ENCODE assay signal across 12 cellular contexts in the genomic region with DNA sequence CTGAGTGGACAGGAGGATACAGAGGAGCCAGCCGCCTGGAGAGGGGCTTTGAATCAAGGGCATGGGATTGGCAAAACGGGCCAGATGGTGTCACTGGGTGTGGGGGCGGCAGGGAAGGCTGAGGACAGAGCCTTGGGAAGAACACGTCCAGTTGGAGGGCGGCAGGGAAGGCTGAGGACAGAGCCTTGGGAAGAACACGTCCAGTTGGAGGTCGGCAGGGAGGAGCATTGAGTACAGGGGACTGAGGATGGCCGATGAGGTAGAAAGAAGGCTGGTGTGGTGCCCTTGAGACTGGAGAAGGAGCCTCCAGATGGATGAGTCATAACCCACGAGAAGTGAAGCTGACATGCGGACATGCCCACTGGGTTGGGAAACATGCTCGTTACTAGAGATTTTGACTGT. TPM values are rescaled to one million over a fixed set of nuclear protein-coding genes. Genes with fewer than 3 reads are reported as not detected.
DNase-seq lines count a peak whose midpoint lies in the region; ATAC-seq and TF ChIP-seq lines count a peak whose summit lies in the region.
"Had no signal": no experiment of that assay in that cellular context is flagged by ENCODE, and none has a peak within 500 bp of the region (broad histone marks: within the 10 kb centered on the region; RNA-seq: fewer than 3 reads in every experiment).

No MANE protein-coding gene starts in this region.

- H4K5ac ChIP-seq in H9 (ENCODE audit: insufficient read length, low read depth, low read length) = no peak overlapping the region

- no peak overlapping the region for H4K8ac ChIP-seq in H9 (replicated peaks; ENCODE audit: insufficient read length, low read depth, low read length)

- H2BK15ac ChIP-seq in H9 (ENCODE audit: low read depth, low read length) = no peak overlapping the region

- no peak overlapping the region for H3K56ac ChIP-seq in H9 (ENCODE audit: insufficient read length, low read depth, low read length)

- H3K36me3 Mint-ChIP-seq in CD14-positive monocyte (peaks cover 0 to 4% of the 10 kb centered on the region in 2 donors), H9 (ENCODE audit: insufficient read depth in 1 of 3, low read depth in 3 of 3) (peaks cover 0 to 5% (median 3%) of the 10 kb centered on the region in 3 experiments; a peak in 4 of 7 replicates)
- peaks cover 2% of the 10 kb centered on the region for H3K36me3 Mint-ChIP-seq in activated T-helper 1 cell treated with anti-CD3 and anti-CD28 coated beads, Interleukin-12 subunit alpha, Interleukin-12 subunit beta, Interleukin-2, Interleukin-4 antibody, amounts not matched to agents 30 ng/mL and 10 ng/mL and 1 ng/mL, durations not matched to agents 14 hours and 24 hours and 36 hours (ENCODE audit: low read depth)

- H2BK20ac ChIP-seq in H9 (ENCODE audit: low read depth, low read length, poor library complexity, severe bottlenecking) = no peak overlapping the region

- intact Hi-C loops in CD14-positive monocyte (cut with micrococcal nuclease) = loop anchor here (2.0 to 10.0 kb wide), 3 partner anchors 33 to 271 kb away; partner anchors contain the start of genes ILKAP (in 1 of the 2), PER2 (in 1 of the 2) and UBE2F (in 1 of the 2)
- intact Hi-C loops in activated T-helper 1 cell treated with anti-CD3 and anti-CD28 coated beads, Interleukin-12 subunit alpha, Interleukin-12 subunit beta, Interleukin-2, Interleukin-4 antibody, amounts not matched to agents 30 ng/mL and 10 ng/mL and 1 ng/mL, durations not matched to agents 14 hours and 24 hours and 36 hours (cut with micrococcal nuclease) = loop anchor here (2.0 kb wide), 1 partner anchor 269 kb away; the partner anchor contains the start of gene UBE2F

- H2BK12ac ChIP-seq in H9 (ENCODE audit: insufficient read length, low read depth, low read length) = no peak overlapping the region

- H2AFZ ChIP-seq in H9 (ENCODE audit: low read length) = no peak overlapping the region

- H3T11ph ChIP-seq in H9 (ENCODE audit: low read length) = no peak overlapping the region

- H3K79me1 ChIP-seq in H9 (ENCODE audit: insufficient read depth, low read depth, low read length, poor library complexity, severe bottlenecking) = no peaks in the 10 kb centered on the region

- H2BK5ac ChIP-seq in H9 (ENCODE audit: insufficient read length, low read length) = no peak overlapping the region

- H3K23me2 ChIP-seq in H9 (ENCODE audit: insufficient read length, low read depth, low read length, poor library complexity, severe bottlenecking) = peaks cover 12% of the 10 kb centered on the region

- H4K91ac ChIP-seq in H9 (ENCODE audit: insufficient read length, low read depth, low read length) = no peak overlapping the region

- no peak overlapping the region for H2BK120ac ChIP-seq in H9 (ENCODE audit: low read depth, low read length, poor library complexity, severe bottlenecking)

- H4K20me1 ChIP-seq in H9 (ENCODE audit: control insufficient read depth, insufficient read depth, insufficient read length) = no peaks in the 10 kb centered on the region

- no peak overlapping the region for H3K23ac ChIP-seq in H9 (ENCODE audit: insufficient read length, low read depth, low read length)

- H3K79me2 ChIP-seq in H9 (ENCODE audit: insufficient read depth, low read length) = no peaks in the 10 kb centered on the region; the same call in 1 of the 2 replicates

- H3K4me2 ChIP-seq in H9 (ENCODE audit: insufficient read depth, insufficient read length, low read length) = no peak overlapping the region

- peaks cover 22% of the 10 kb centered on the region; the same call in 1 of the 2 replicates for H3K27me3 ChIP-seq in H9 (ENCODE audit: insufficient read depth, low read length)

- no peak overlapping the region for H3K27ac ChIP-seq in H9 (ENCODE audit: insufficient read length, low read depth, low read length)

- H3K4me1 Mint-ChIP-seq in CD14-positive monocyte (peaks cover 34% of the 10 kb centered on the region), H9 (peaks cover 3 to 4% of the 10 kb centered on the region in 2 experiments; a peak in 3 of 4 replicates)
- peaks cover 19% of the 10 kb centered on the region for H3K4me1 Mint-ChIP-seq in activated T-helper 1 cell treated with anti-CD3 and anti-CD28 coated beads, Interleukin-12 subunit alpha, Interleukin-12 subunit beta, Interleukin-2, Interleukin-4 antibody, amounts not matched to agents 30 ng/mL and 10 ng/mL and 1 ng/mL, durations not matched to agents 14 hours and 24 hours and 36 hours (ENCODE audit: low read depth)

- H3K4ac ChIP-seq in H9 (ENCODE audit: low read depth, low read length) = no peak overlapping the region

- TF ChIP-seq CTCF in CD14-positive monocyte (IDR thresholded peaks at IDR 0.05) (no peak), H9 (conservative IDR thresholded peaks at IDR 0.05) (no peak)

- no peak for ATAC-seq in HG03097 (IDR thresholded peaks at IDR 0.05; ENCODE audit: low FRiP score, unreplicated experiment)

- H3K4me1 ChIP-seq in H9 (ENCODE audit: insufficient read depth, low read length) = peaks cover 3% of the 10 kb centered on the region; the same call in 1 of the 2 replicates

- peak overlapping the region in 5 of 7 donors; percentile 24 to 59 (median 48) for H3K27ac Mint-ChIP-seq in CD14-positive monocyte
- no peak overlapping the region for H3K27ac Mint-ChIP-seq in H9
- no peak overlapping the region for H3K27ac Mint-ChIP-seq in activated T-helper 1 cell treated with anti-CD3 and anti-CD28 coated beads, Interleukin-12 subunit alpha, Interleukin-12 subunit beta, Interleukin-2, Interleukin-4 antibody, amounts not matched to agents 30 ng/mL and 10 ng/mL and 1 ng/mL, durations not matched to agents 14 hours and 24 hours and 36 hours

- H2AK5ac ChIP-seq in H9 (ENCODE audit: insufficient read length, low read length) = no peak overlapping the region

- no peak overlapping the region for H3K14ac ChIP-seq in H9 (ENCODE audit: insufficient read depth, low read length)

- peak overlapping the region; percentile 52 to 84 for H3K4me3 Mint-ChIP-seq in CD14-positive monocyte
- peak overlapping the region; percentile 22 to 45; a peak in 1 of 5 replicates for H3K4me3 Mint-ChIP-seq in H9
- peak overlapping the region; percentile 66 for H3K4me3 Mint-ChIP-seq in activated T-helper 1 cell treated with anti-CD3 and anti-CD28 coated beads, Interleukin-12 subunit alpha, Interleukin-12 subunit beta, Interleukin-2, Interleukin-4 antibody, amounts not matched to agents 30 ng/mL and 10 ng/mL and 1 ng/mL, durations not matched to agents 14 hours and 24 hours and 36 hours

- no CpG with 5 or more reads among the region's 11 CpGs for WGBS in H9 (ENCODE audit: extremely low coverage, insufficient read length, low lambda C conversion rate)

- H3K9me3 Mint-ChIP-seq in CD14-positive monocyte = peaks cover 2 to 17% (median 8%) of the 10 kb centered on the region in 7 donors
- peaks cover 0 to 2% of the 10 kb centered on the region in 2 experiments; a peak in 4 of 5 replicates for H3K9me3 Mint-ChIP-seq in H9
- peaks cover 3% of the 10 kb centered on the region for H3K9me3 Mint-ChIP-seq in activated T-helper 1 cell treated with anti-CD3 and anti-CD28 coated beads, Interleukin-12 subunit alpha, Interleukin-12 subunit beta, Interleukin-2, Interleukin-4 antibody, amounts not matched to agents 30 ng/mL and 10 ng/mL and 1 ng/mL, durations not matched to agents 14 hours and 24 hours and 36 hours

- H3K9me3 ChIP-seq in H9 (ENCODE audit: control insufficient read depth, low read depth, low read length) = no peaks in the 10 kb centered on the region

- H3K18ac ChIP-seq in H9 (ENCODE audit: insufficient read length, low read depth, low read length) = no peak overlapping the region

- H3K27me3 Mint-ChIP-seq in CD14-positive monocyte (ENCODE audit: low read depth in 3 of 3) (peaks cover 45 to 81% (median 69%) of the 10 kb centered on the region in 3 donors), H9 (ENCODE audit: low read depth) (peaks cover 78% of the 10 kb centered on the region)
- H3K27me3 Mint-ChIP-seq in activated T-helper 1 cell treated with anti-CD3 and anti-CD28 coated beads, Interleukin-12 subunit alpha, Interleukin-12 subunit beta, Interleukin-2, Interleukin-4 antibody, amounts not matched to agents 30 ng/mL and 10 ng/mL and 1 ng/mL, durations not matched to agents 14 hours and 24 hours and 36 hours (ENCODE audit: insufficient read depth) = peaks cover 62% of the 10 kb centered on the region

- peak; percentile 75 for DNase-seq in CD14-positive monocyte (ENCODE audit: low spot score)
- DNase-seq in H9 = no peak
- no peak for DNase-seq in activated T-helper 1 cell treated with anti-CD3 and anti-CD28 coated beads, Interleukin-12 subunit alpha, Interleukin-12 subunit beta, Interleukin-2, Interleukin-4 antibody, amounts not matched to agents 30 ng/mL and 10 ng/mL and 1 ng/mL, durations not matched to agents 14 hours and 24 hours and 36 hours (ENCODE audit: low spot score)
- peak; percentile 17 for DNase-seq in kidney tubule cell (ENCODE audit: low spot score)
- DNase-seq in stimulated activated CD4-positive, alpha-beta T cell treated with anti-CD3 and anti-CD28 coated beads, Interleukin-12 subunit alpha, Interleukin-12 subunit beta, amount 100 ng/mL, for 4 hours = no peak
- no peak for DNase-seq in middle frontal gyrus (ENCODE audit: extremely low spot score, low spot score)
- DNase-seq in NCI-H2029 treated with DMSO at 0.1 percent for 48 hours (lab: John Stamatoyannopoulos, UW) = no peak
- DNase-seq: GF-D8, hippocampal formation, NCI-H2107, Right ventricle myocardium superior had no signal

- no peak overlapping the region for H3K9ac ChIP-seq in H9 (ENCODE audit: extremely low read depth, insufficient read length, low read length)

RNA-seq across cellular contexts. Expression of gene HES6, which starts 4.5 kb away (rescaled TPM):
- 1 to 10 TPM; 2.1 to 4.0 TPM for polyA plus RNA-seq in CD14-positive monocyte
- total RNA-seq in H9 (2021) = 27.1 and 27.7 TPM in 2 replicates
- 10.3 and 11.2 TPM in 2 replicates for total RNA-seq in activated T-helper 1 cell treated with anti-CD3 and anti-CD28 coated beads, Interleukin-12 subunit alpha, Interleukin-12 subunit beta, Interleukin-2, Interleukin-4 antibody, amounts not matched to agents 30 ng/mL and 10 ng/mL and 1 ng/mL, durations not matched to agents 14 hours and 24 hours and 36 hours

RNA-seq across cellular contexts. Expression of gene ILKAP, which starts 31.8 kb away (rescaled TPM):
- 10 to 100 TPM; 23.2 to 29.3 TPM for polyA plus RNA-seq in CD14-positive monocyte
- 40.3 and 41.5 TPM in 2 replicates for total RNA-seq in H9 (2021)
- 77.3 and 79.9 TPM in 2 replicates for total RNA-seq in activated T-helper 1 cell treated with anti-CD3 and anti-CD28 coated beads, Interleukin-12 subunit alpha, Interleukin-12 subunit beta, Interleukin-2, Interleukin-4 antibody, amounts not matched to agents 30 ng/mL and 10 ng/mL and 1 ng/mL, durations not matched to agents 14 hours and 24 hours and 36 hours

RNA-seq across cellular contexts. Expression of gene PER2, which starts 53.1 kb away (rescaled TPM):
- 1 to 10 TPM; 1.6 to 3.1 TPM for polyA plus RNA-seq in CD14-positive monocyte
- total RNA-seq in H9 (2021) = 12.1 and 12.9 TPM in 2 replicates
- total RNA-seq in activated T-helper 1 cell treated with anti-CD3 and anti-CD28 coated beads, Interleukin-12 subunit alpha, Interleukin-12 subunit beta, Interleukin-2, Interleukin-4 antibody, amounts not matched to agents 30 ng/mL and 10 ng/mL and 1 ng/mL, durations not matched to agents 14 hours and 24 hours and 36 hours = 19.0 and 21.2 TPM in 2 replicates

Comparison
In these comparisons a context has a peak if more than half of its experiments do, and no peak if none do; other contexts are left out.
1. DNase-seq: peak in CD14-positive monocyte (single experiment) and kidney tubule cell (single experiment); none in H9 (single experiment), activated T-helper 1 cell treated with anti-CD3 and anti-CD28 coated beads, Interleukin-12 subunit alpha, Interleukin-12 subunit beta, Interleukin-2, Interleukin-4 antibody, amounts not matched to agents 30 ng/mL and 10 ng/mL and 1 ng/mL, durations not matched to agents 14 hours and 24 hours and 36 hours (single experiment), stimulated activated CD4-positive, alpha-beta T cell treated with anti-CD3 and anti-CD28 coated beads, Interleukin-12 subunit alpha, Interleukin-12 subunit beta, amount 100 ng/mL, for 4 hours (single experiment), middle frontal gyrus (single experiment) and NCI-H2029 treated with DMSO at 0.1 percent for 48 hours (single experiment).
2. H3K27ac Mint-ChIP-seq: peak in CD14-positive monocyte (5 of 7); none in H9 (0 of 3) and activated T-helper 1 cell treated with anti-CD3 and anti-CD28 coated beads, Interleukin-12 subunit alpha, Interleukin-12 subunit beta, Interleukin-2, Interleukin-4 antibody, amounts not matched to agents 30 ng/mL and 10 ng/mL and 1 ng/mL, durations not matched to agents 14 hours and 24 hours and 36 hours (single experiment).
3. Peak in every context shown above with its lines, with median percentiles within 50 percentile points of each other: H3K4me3 Mint-ChIP-seq.